30 cellular contexts compared by ENCODE assay signal in the genomic region with DNA sequence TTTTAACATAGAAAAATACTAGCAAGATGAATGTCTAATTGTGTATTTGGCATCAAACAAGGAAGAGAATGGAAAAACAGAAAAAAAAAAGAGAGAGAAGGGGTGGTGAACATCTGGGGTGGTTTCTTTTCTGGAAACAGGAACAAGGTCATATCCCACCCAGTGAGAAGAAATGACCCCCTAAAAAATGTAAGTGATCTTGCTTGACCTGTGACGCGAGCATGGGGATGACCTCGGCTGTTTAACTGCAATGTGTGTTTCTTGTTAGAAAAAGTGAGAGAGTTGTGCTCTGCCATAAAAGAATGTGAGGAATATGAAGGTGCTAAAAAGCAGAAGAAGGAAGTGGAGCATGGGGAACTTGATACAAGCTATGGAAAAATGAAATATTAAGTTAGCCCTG.
"Had no signal": no experiment of that assay in that cellular context is flagged by ENCODE, and none has a peak within 500 bp of the region (broad histone marks: within the 10 kb centered on the region; RNA-seq: fewer than 3 reads in every experiment).

No MANE protein-coding gene starts in this region.

- DNase-seq: activated CD4-positive, alpha-beta memory T cell treated with anti-CD3 and anti-CD28 coated beads, Interleukin-2, amount 10 ng/mL, durations not matched to agents 7 days and 5 days; activated CD4-positive, alpha-beta T cell treated with anti-CD3 and anti-CD28 coated beads for 1 hour; activated CD4-positive, alpha-beta T cell treated with anti-CD3 and anti-CD28 coated beads for 4 hours; activated CD4-positive, alpha-beta T cell treated with anti-CD3 and anti-CD28 coated beads, Interleukin-2, amount 10 ng/mL, durations not matched to agents 7 days and 5 days; activated CD4-positive, alpha-beta T cell treated with anti-CD3 and anti-CD28 coated beads, Interleukin-2, amount 50 U/mL, for 4 hours; activated CD4-positive, CD25-positive, alpha-beta regulatory T cell; activated CD8-positive, alpha-beta memory T cell treated with anti-CD3 and anti-CD28 coated beads, Interleukin-2, amount 50 U/mL, for 48 hours; activated gamma-delta T cell; activated naive CD4-positive, alpha-beta T cell; activated naive CD4-positive, alpha-beta T cell treated with anti-CD3 and anti-CD28 coated beads, Interleukin-2, amount 10 ng/mL, durations not matched to agents 7 days and 5 days; activated naive CD8-positive, alpha-beta T cell treated with anti-CD3 and anti-CD28 coated beads, Interleukin-2, amount 10 ng/mL, durations not matched to agents 7 days and 5 days; activated T-cell treated with anti-CD3 and anti-CD28 coated beads for 4 hours; activated T-cell treated with anti-CD3 and anti-CD28 coated beads, Interleukin-2, amount 50 U/mL, for 24 hours; activated T-cell treated with anti-CD3 and anti-CD28 coated beads, Interleukin-2, amount 50 U/mL, for 72 hours; central memory CD4-positive, alpha-beta T cell; cerebellar nuclear complex; dorsolateral prefrontal cortex; effector memory CD4-positive, alpha-beta T cell; endodermal cell; erythroblast; foreskin keratinocyte; gastrocnemius medialis; heart right ventricle; T-helper 2 cell had no signal

- H3K4me3 ChIP-seq: ascending aorta, breast epithelium, cardiac muscle cell, coronary artery, dorsolateral prefrontal cortex, esophagus muscularis mucosa, gastrocnemius medialis, heart right ventricle had no signal

- H3K36me3 ChIP-seq: ascending aorta, breast epithelium, cardiac muscle cell, esophagus muscularis mucosa, gastrocnemius medialis, heart right ventricle had no signal

- H3K4me1 ChIP-seq: ascending aorta, breast epithelium, foreskin keratinocyte, gastrocnemius medialis, heart right ventricle had no signal

- H3K27me3 ChIP-seq: ascending aorta, breast epithelium, cardiac muscle cell, dorsolateral prefrontal cortex, esophagus muscularis mucosa, foreskin keratinocyte, gastrocnemius medialis, heart right ventricle had no signal

- H3K9me3 ChIP-seq: ascending aorta, breast epithelium, esophagus muscularis mucosa, gastrocnemius medialis, heart right ventricle had no signal

- ATAC-seq: activated naive CD4-positive, alpha-beta T cell treated with anti-CD3 and anti-CD28 coated beads, Interleukin-2, amount 50 U/mL, for 72 hours; activated T-cell treated with anti-CD3 and anti-CD28 coated beads, Interleukin-2, amount 50 U/mL, for 72 hours; foreskin keratinocyte; gastrocnemius medialis; heart right ventricle had no signal

- H3K27ac ChIP-seq: ascending aorta, breast epithelium, cardiac muscle cell, coronary artery, dorsolateral prefrontal cortex, esophagus muscularis mucosa, foreskin keratinocyte, gastrocnemius medialis, heart right ventricle had no signal
